ENCODE assay signal across 8 cellular contexts in the genomic region with DNA sequence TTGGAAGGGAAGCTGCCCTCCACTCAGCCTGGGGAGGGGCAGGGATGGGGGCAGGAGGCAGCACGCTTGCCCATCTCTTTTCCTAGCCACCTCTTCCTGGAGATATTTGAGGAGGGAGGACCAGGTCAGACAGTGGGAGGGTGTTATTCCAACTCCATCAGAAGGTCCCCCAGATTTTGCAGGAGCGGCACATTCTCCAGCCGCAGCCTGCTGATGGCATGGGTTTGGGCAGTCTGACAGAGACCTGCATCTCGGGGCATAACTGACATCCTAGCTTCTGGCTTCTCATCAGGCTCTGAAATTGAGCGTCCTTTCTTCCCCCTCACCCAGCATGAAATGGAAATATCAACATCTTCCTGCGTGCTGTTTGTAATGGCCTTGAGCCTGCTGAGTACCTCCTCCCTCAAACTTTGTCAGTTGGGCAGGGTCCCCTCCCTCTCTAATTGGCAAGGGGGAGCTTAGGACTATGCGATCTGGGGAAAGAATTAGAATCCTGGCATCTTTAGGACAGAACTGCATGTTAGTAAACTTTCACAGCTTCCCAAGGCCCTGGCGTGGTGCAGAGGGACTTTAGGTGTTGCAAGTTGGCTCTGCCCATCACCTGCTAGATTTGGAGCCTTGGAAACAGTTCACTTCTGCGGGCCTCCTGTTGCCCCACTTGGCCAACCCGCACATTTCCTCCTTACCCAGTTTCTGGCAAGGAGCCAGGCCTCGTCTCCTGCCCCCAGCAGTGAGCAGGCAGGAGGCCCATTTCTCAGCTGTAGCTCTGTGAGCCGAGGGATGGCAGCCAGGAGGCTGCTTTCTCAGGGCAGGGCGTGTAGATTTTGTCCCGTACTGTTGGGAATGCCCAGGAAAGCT. TPM values are rescaled to one million over a fixed set of nuclear protein-coding genes. Genes with fewer than 3 reads are reported as not detected.
DNase-seq lines count a peak whose midpoint lies in the region; ATAC-seq, FAIRE-seq and TF ChIP-seq lines count a peak whose summit lies in the region.

No MANE protein-coding gene starts in this region.

- TF ChIP-seq CTCF in esophagus squamous epithelium (IDR thresholded peaks at IDR 0.05) (no peak), pancreas (IDR thresholded peaks at IDR 0.05) (no peak)

- H3K4me3 Mint-ChIP-seq in activated CD8-positive, alpha-beta T cell treated with anti-CD3 and anti-CD28 coated beads, Interleukin-2, amount 10 ng/mL, durations not matched to agents 7 days and 5 days = peak overlapping the region; percentile 37

- POLR2A ChIA-PET in activated CD8-positive, alpha-beta T cell treated with anti-CD3 and anti-CD28 coated beads, Interleukin-2, amount 10 ng/mL, durations not matched to agents 7 days and 5 days (lab: Charles Lee) = interaction anchor here (0.7 to 1.6 kb wide), 4 partner anchors 9 to 12 kb away, joined by 3 to 6 read pairs (median 4); no protein-coding TSS in a partner anchor

- 27 to 40% methylated on average over 11 to 12 of the region's 14 CpGs for WGBS in esophagus squamous epithelium, 2 donors
- WGBS in pancreas, 2 donors = 21 to 25% methylated on average over 14 of the region's 14 CpGs

- intact Hi-C loops in esophagus squamous epithelium (cut with DNase I) = no loop called here
- intact Hi-C loops in pancreas (cut with DNase I) = no loop called here

- H3K36me3 Mint-ChIP-seq in activated CD8-positive, alpha-beta T cell treated with anti-CD3 and anti-CD28 coated beads, Interleukin-2, amount 10 ng/mL, durations not matched to agents 7 days and 5 days (ENCODE audit: low read depth) = peaks cover 5% of the 10 kb centered on the region

- no peak for ATAC-seq in activated CD8-positive, alpha-beta T cell treated with anti-CD3 and anti-CD28 coated beads, Interleukin-2, amount 10 ng/mL, durations not matched to agents 7 days and 5 days
- ATAC-seq in pancreas = peak in 3 of 4 donors; percentile 8 to 24 (median 12)

- H3K36me3 ChIP-seq in esophagus squamous epithelium (no peaks in the 10 kb centered on the region), pancreas (no peaks in the 10 kb centered on the region)

- H3K9me3 Mint-ChIP-seq in activated CD8-positive, alpha-beta T cell treated with anti-CD3 and anti-CD28 coated beads, Interleukin-2, amount 10 ng/mL, durations not matched to agents 7 days and 5 days (ENCODE audit: insufficient read depth) = no peaks in the 10 kb centered on the region

- DNase-seq in GM03348 (ENCODE audit: low spot score) (peak; percentile 37), NCI-H2029 (lab: John Stamatoyannopoulos, UW) (peak; percentile 58), esophagus squamous epithelium (lab: John Stamatoyannopoulos, UW) (no peak), pancreas (peak in 4 of 6 donors; percentile 48 to 75 (median 63)), NCI-H526 treated with DMSO at 0.1 percent for 48 hours (lab: John Stamatoyannopoulos, UW) (no peak), NCI-H2107 treated with DMSO at 0.1 percent for 48 hours (lab: John Stamatoyannopoulos, UW; ENCODE audit: unreplicated experiment) (no peak), NCI-H1092 (lab: John Stamatoyannopoulos, UW) (no peak)
- peak; percentile 58 for DNase-seq in activated CD8-positive, alpha-beta T cell treated with anti-CD3 and anti-CD28 coated beads, Interleukin-2, amount 10 ng/mL, durations not matched to agents 7 days and 5 days

- peak overlapping the region; percentile 78 for H3K27ac Mint-ChIP-seq in activated CD8-positive, alpha-beta T cell treated with anti-CD3 and anti-CD28 coated beads, Interleukin-2, amount 10 ng/mL, durations not matched to agents 7 days and 5 days

- peaks cover 49% of the 10 kb centered on the region for H3K4me1 Mint-ChIP-seq in activated CD8-positive, alpha-beta T cell treated with anti-CD3 and anti-CD28 coated beads, Interleukin-2, amount 10 ng/mL, durations not matched to agents 7 days and 5 days (ENCODE audit: low read depth)

- peaks cover 10% of the 10 kb centered on the region for H3K27me3 Mint-ChIP-seq in activated CD8-positive, alpha-beta T cell treated with anti-CD3 and anti-CD28 coated beads, Interleukin-2, amount 10 ng/mL, durations not matched to agents 7 days and 5 days (ENCODE audit: low read depth)

- CTCF ChIA-PET in activated CD8-positive, alpha-beta T cell treated with anti-CD3 and anti-CD28 coated beads, Interleukin-2, amount 10 ng/mL, durations not matched to agents 7 days and 5 days (lab: Charles Lee) = interaction anchor here (1.0 to 2.9 kb wide), 12 partner anchors 10 to 121 kb away, joined by 3 to 18 read pairs (median 4); no protein-coding TSS in a partner anchor

- H3K27ac ChIP-seq in esophagus squamous epithelium = peak overlapping the region in 3 of 4 donors; percentile 69 to 75 (median 73)
- H3K27ac ChIP-seq in pancreas = peak overlapping the region in 3 of 4 donors; percentile 2 to 18 (median 8)

- H3K4me3 ChIP-seq in esophagus squamous epithelium = no peak overlapping the region
- no peak overlapping the region for H3K4me3 ChIP-seq in pancreas

- FAIRE-seq in pancreas (lab: Jason Lieb, UNC) = no peak

- H3K9me3 ChIP-seq in esophagus squamous epithelium = no peaks in the 10 kb centered on the region
- no peaks in the 10 kb centered on the region for H3K9me3 ChIP-seq in pancreas

- H3K27me3 ChIP-seq in esophagus squamous epithelium (peaks cover 0 to 44% (median 0%) of the 10 kb centered on the region in 4 donors), pancreas (no peaks in the 10 kb centered on the region)

- no peak for TF ChIP-seq POLR2A in esophagus squamous epithelium (IDR thresholded peaks at IDR 0.05)

- H3K4me1 ChIP-seq in esophagus squamous epithelium (peaks cover 33 to 80% (median 40%) of the 10 kb centered on the region in 3 donors), pancreas (peaks cover 0 to 14% (median 9%) of the 10 kb centered on the region in 3 donors)

RNA-seq across cellular contexts. Expression of a gene that starts 2.2 kb away (rescaled TPM):
- total RNA-seq in activated CD8-positive, alpha-beta T cell treated with anti-CD3 and anti-CD28 coated beads, Interleukin-2, amount 10 ng/mL, durations not matched to agents 7 days and 5 days = 10 to 100 TPM; 77.2 to 79.5 TPM
- total RNA-seq in esophagus squamous epithelium = 10 to 100 TPM in 2 of 4 donors, 1 to 10 TPM in 2; 3.8 to 31.9 (median 10.3) TPM
- 10 to 100 TPM; 26.2 to 68.7 (median 40.3) TPM for total RNA-seq in pancreas
- 10 to 100 TPM; 39.0 to 96.3 TPM for polyA plus RNA-seq in pancreas

RNA-seq across cellular contexts. Expression of a gene that starts 58.1 kb away (rescaled TPM):
- total RNA-seq in activated CD8-positive, alpha-beta T cell treated with anti-CD3 and anti-CD28 coated beads, Interleukin-2, amount 10 ng/mL, durations not matched to agents 7 days and 5 days = 10 to 100 TPM; 12.3 to 12.5 TPM
- total RNA-seq in esophagus squamous epithelium (under 1 TPM; 0.61 to 0.88 (median 0.78) TPM), pancreas (under 1 TPM in 4 of 6 donors, not detected in 2; 0.03 to 0.12 (median 0.06) TPM)
- under 1 TPM in 1 of 2 donors, not detected in 1; 0.02 TPM for polyA plus RNA-seq in pancreas

Comparison
In these comparisons a context has a peak if more than half of its experiments do, and no peak if none do; other contexts are left out.
1. DNase-seq: peak in GM03348 (single experiment), NCI-H2029 (single experiment), activated CD8-positive, alpha-beta T cell treated with anti-CD3 and anti-CD28 coated beads, Interleukin-2, amount 10 ng/mL, durations not matched to agents 7 days and 5 days (single experiment) and pancreas (4 of 6); none in esophagus squamous epithelium (single experiment), NCI-H526 treated with DMSO at 0.1 percent for 48 hours (single experiment), NCI-H2107 treated with DMSO at 0.1 percent for 48 hours (single experiment) and NCI-H1092 (single experiment).
2. RNA of a gene that starts 58.1 kb away (total RNA-seq): 12.3 to 12.5 TPM in activated CD8-positive, alpha-beta T cell treated with anti-CD3 and anti-CD28 coated beads, Interleukin-2, amount 10 ng/mL, durations not matched to agents 7 days and 5 days; 0.61 to 0.88 TPM in esophagus squamous epithelium and 0.03 to 0.12 TPM in pancreas; every median in the first group is over 4 times any median in the second.